In the genomic region with DNA sequence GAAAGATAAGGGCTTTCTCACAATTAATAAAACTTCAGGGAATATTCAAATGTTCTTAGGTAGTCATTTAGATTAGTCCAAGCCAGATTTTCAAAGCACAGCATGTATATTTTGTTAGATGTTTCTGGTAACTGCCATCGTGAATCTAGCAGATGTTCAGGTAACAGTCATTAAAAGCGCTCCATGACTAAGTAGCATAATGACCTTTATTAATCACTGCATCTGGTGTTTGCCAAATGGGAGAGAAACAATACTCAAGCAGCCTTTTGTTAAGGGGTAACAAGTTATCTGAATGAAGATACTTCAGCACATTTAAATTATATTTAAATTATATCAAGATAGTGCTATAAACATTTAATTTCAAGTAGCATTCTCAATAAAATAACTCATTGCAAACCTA, we compare ENCODE assay signal across 18 cellular contexts.
"Had no signal": no experiment of that assay in that cellular context is flagged by ENCODE, and none has a peak within 500 bp of the region (broad histone marks: within the 10 kb centered on the region; RNA-seq: fewer than 3 reads in every experiment).

No MANE protein-coding gene starts in this region.

- ATAC-seq: effector memory CD8-positive, alpha-beta T cell; heart left ventricle; left lung had no signal

- DNase-seq: activated CD4-positive, alpha-beta T cell treated with anti-CD3 and anti-CD28 coated beads, Interleukin-2, amount 10 ng/mL, durations not matched to agents 7 days and 5 days; activated CD4-positive, CD25-positive, alpha-beta regulatory T cell; activated naive CD4-positive, alpha-beta T cell treated with anti-CD3 and anti-CD28 coated beads, Interleukin-2, amount 10 ng/mL, durations not matched to agents 7 days and 5 days; effector memory CD8-positive, alpha-beta T cell; foreskin melanocyte; heart left ventricle; islet precursor cell; left lung; mesenchymal stem cell; sigmoid colon; stimulated activated CD4-positive, alpha-beta T cell treated with anti-CD3 and anti-CD28 coated beads, Interleukin-2, amount 100 ng/mL, for 24 hours; stimulated activated naive CD4-positive, alpha-beta T cell; substantia nigra; trophoblast cell had no signal

- H3K27ac ChIP-seq: esophagus muscularis mucosa, heart left ventricle, left lung, sigmoid colon had no signal

- H3K4me3 Mint-ChIP-seq: activated CD4-positive, alpha-beta T cell treated with anti-CD3 and anti-CD28 coated beads, Interleukin-2, amount 10 ng/mL, durations not matched to agents 7 days and 5 days; activated naive CD4-positive, alpha-beta T cell treated with anti-CD3 and anti-CD28 coated beads, Interleukin-2, amount 10 ng/mL, durations not matched to agents 7 days and 5 days; central memory CD8-positive, alpha-beta T cell; effector memory CD8-positive, alpha-beta T cell; T-helper 1 cell treated with Interleukin-12 subunit alpha and Interleukin-12 subunit beta and Interleukin-4 antibody, amounts not matched to agents 30 μg/mL and 1 μg/mL, for 36 hours had no signal

- H3K36me3 ChIP-seq: esophagus muscularis mucosa, heart left ventricle, left lung, sigmoid colon had no signal

- H3K27me3 ChIP-seq: esophagus muscularis mucosa, heart left ventricle, left lung, sigmoid colon had no signal

- H3K9me3 Mint-ChIP-seq: activated naive CD4-positive, alpha-beta T cell treated with anti-CD3 and anti-CD28 coated beads, Interleukin-2, amount 10 ng/mL, durations not matched to agents 7 days and 5 days; activated T-helper 2 cell treated with anti-CD3 and anti-CD28 coated beads, Interferon-gamma antibody, Interleukin-2, Interleukin-4, amounts not matched to agents 10 μg/mL and 5 μg/mL and 100 μg/mL, durations not matched to agents 14 hours and 24 hours and 36 hours; central memory CD8-positive, alpha-beta T cell; effector memory CD8-positive, alpha-beta T cell; T-helper 1 cell treated with Interleukin-12 subunit alpha and Interleukin-12 subunit beta and Interleukin-4 antibody, amounts not matched to agents 30 μg/mL and 1 μg/mL, for 36 hours had no signal

- H3K4me3 ChIP-seq: esophagus muscularis mucosa, heart left ventricle, left lung, sigmoid colon had no signal

- H3K27ac Mint-ChIP-seq: activated CD4-positive, alpha-beta T cell treated with anti-CD3 and anti-CD28 coated beads, Interleukin-2, amount 10 ng/mL, durations not matched to agents 7 days and 5 days; activated naive CD4-positive, alpha-beta T cell treated with anti-CD3 and anti-CD28 coated beads, Interleukin-2, amount 10 ng/mL, durations not matched to agents 7 days and 5 days; activated T-helper 2 cell treated with anti-CD3 and anti-CD28 coated beads, Interferon-gamma antibody, Interleukin-2, Interleukin-4, amounts not matched to agents 10 μg/mL and 5 μg/mL and 100 μg/mL, durations not matched to agents 14 hours and 24 hours and 36 hours; effector memory CD8-positive, alpha-beta T cell; T-helper 1 cell treated with Interleukin-12 subunit alpha and Interleukin-12 subunit beta and Interleukin-4 antibody, amounts not matched to agents 30 μg/mL and 1 μg/mL, for 36 hours had no signal

- H3K9me3 ChIP-seq: esophagus muscularis mucosa, left lung, sigmoid colon had no signal

- H3K4me1 Mint-ChIP-seq: activated CD4-positive, alpha-beta T cell treated with anti-CD3 and anti-CD28 coated beads, Interleukin-2, amount 10 ng/mL, durations not matched to agents 7 days and 5 days; activated naive CD4-positive, alpha-beta T cell treated with anti-CD3 and anti-CD28 coated beads, Interleukin-2, amount 10 ng/mL, durations not matched to agents 7 days and 5 days; central memory CD8-positive, alpha-beta T cell had no signal

- H3K36me3 Mint-ChIP-seq: activated naive CD4-positive, alpha-beta T cell treated with anti-CD3 and anti-CD28 coated beads, Interleukin-2, amount 10 ng/mL, durations not matched to agents 7 days and 5 days had no signal

- H3K27me3 Mint-ChIP-seq: activated CD4-positive, alpha-beta T cell treated with anti-CD3 and anti-CD28 coated beads, Interleukin-2, amount 10 ng/mL, durations not matched to agents 7 days and 5 days; central memory CD8-positive, alpha-beta T cell had no signal
